17 cellular contexts compared by ENCODE assay signal in genomic region chr4:26239796-26240195, GRCh38.
A peak's percentile ranks its signal among the peaks of the same experiment; 100 is the strongest.
DNase-seq lines count a peak whose midpoint lies in the region; ATAC-seq, FAIRE-seq and TF ChIP-seq lines count a peak whose summit lies in the region.
"Had no signal": no experiment of that assay in that cellular context is flagged by ENCODE, and none has a peak within 500 bp of the region (broad histone marks: within the 10 kb centered on the region; RNA-seq: fewer than 3 reads in every experiment).

No MANE protein-coding gene starts in this region.

- TF ChIP-seq POLR2A in Peyer's patch (IDR thresholded peaks at IDR 0.05) (no peak), esophagus muscularis mucosa (IDR thresholded peaks at IDR 0.05; ENCODE audit: low read depth) (no peak), suprapubic skin (IDR thresholded peaks at IDR 0.05) (no peak)

- peaks cover 0 to 22% (median 0%) of the 10 kb centered on the region in 4 donors for H3K4me1 ChIP-seq in Peyer's patch
- peaks cover 9 to 28% (median 26%) of the 10 kb centered on the region in 4 donors for H3K4me1 ChIP-seq in esophagus muscularis mucosa
- peaks cover 22% of the 10 kb centered on the region for H3K4me1 ChIP-seq in suprapubic skin
- no peaks in the 10 kb centered on the region for H3K4me1 ChIP-seq in pancreas

- H3K9me3 ChIP-seq in Peyer's patch (no peaks in the 10 kb centered on the region), esophagus muscularis mucosa (no peaks in the 10 kb centered on the region), suprapubic skin (no peaks in the 10 kb centered on the region), pancreas (no peaks in the 10 kb centered on the region)

- peaks cover 33% of the 10 kb centered on the region for H3K4me1 Mint-ChIP-seq in nephron progenitor cell
- H3K4me1 Mint-ChIP-seq: B cell; stimulated activated naive CD8-positive, alpha-beta T cell treated with anti-CD3 and anti-CD28 coated beads, Interleukin-15, amount 100 ng/mL, for 72 hours; T-cell had no signal

- no peak for ATAC-seq in pancreas
- ATAC-seq: activated CD8-positive, alpha-beta T cell treated with anti-CD3 and anti-CD28 coated beads, Interleukin-2, amount 10 ng/mL, durations not matched to agents 7 days and 5 days; stimulated activated naive CD8-positive, alpha-beta T cell treated with anti-CD3 and anti-CD28 coated beads, Interleukin-15, amount 100 ng/mL, for 72 hours; T-cell had no signal

- H3K27ac Mint-ChIP-seq in nephron progenitor cell: peak overlapping the region; percentile 91
- H3K27ac Mint-ChIP-seq: activated CD8-positive, alpha-beta T cell treated with anti-CD3 and anti-CD28 coated beads, Interleukin-2, amount 10 ng/mL, durations not matched to agents 7 days and 5 days; activated T-helper 1 cell treated with anti-CD3 and anti-CD28 coated beads, Interleukin-12 subunit alpha, Interleukin-12 subunit beta, Interleukin-2, Interleukin-4 antibody, amounts not matched to agents 30 ng/mL and 10 ng/mL and 1 ng/mL, durations not matched to agents 14 hours and 24 hours and 36 hours; B cell; stimulated activated naive CD8-positive, alpha-beta T cell treated with anti-CD3 and anti-CD28 coated beads, Interleukin-15, amount 100 ng/mL, for 72 hours; T-cell had no signal

- H3K36me3 ChIP-seq in Peyer's patch: no peaks in the 10 kb centered on the region
- H3K36me3 ChIP-seq in esophagus muscularis mucosa: no peaks in the 10 kb centered on the region
- H3K36me3 ChIP-seq in suprapubic skin: no peaks in the 10 kb centered on the region
- no peaks in the 10 kb centered on the region for H3K36me3 ChIP-seq in pancreas
- H3K36me3 ChIP-seq: cardiac muscle cell had no signal

- TF ChIP-seq CTCF in Peyer's patch (IDR thresholded peaks at IDR 0.05) (no peak), esophagus muscularis mucosa (IDR thresholded peaks at IDR 0.05) (no peak), nephron progenitor cell (IDR thresholded peaks at IDR 0.05) (no peak), suprapubic skin (IDR thresholded peaks at IDR 0.05) (no peak), pancreas (IDR thresholded peaks at IDR 0.05) (no peak)

- no peaks in the 10 kb centered on the region for H3K27me3 Mint-ChIP-seq in nephron progenitor cell (ENCODE audit: low read depth, poor library complexity)

- H3K36me3 Mint-ChIP-seq in nephron progenitor cell (ENCODE audit: low read depth): no peaks in the 10 kb centered on the region
- H3K36me3 Mint-ChIP-seq: T-cell, WTC11 had no signal

- no peaks in the 10 kb centered on the region for H3K9me3 Mint-ChIP-seq in nephron progenitor cell
- H3K9me3 Mint-ChIP-seq: stimulated activated naive CD8-positive, alpha-beta T cell treated with anti-CD3 and anti-CD28 coated beads, Interleukin-15, amount 100 ng/mL, for 72 hours; T-cell had no signal

- no peak for FAIRE-seq in pancreas (lab: Jason Lieb, UNC)
- FAIRE-seq: H1 had no signal

- no peak for TF ChIP-seq EP300 in esophagus muscularis mucosa (IDR thresholded peaks at IDR 0.05)
- no peak for TF ChIP-seq EP300 in suprapubic skin (IDR thresholded peaks at IDR 0.05)

- WGBS in esophagus muscularis mucosa: 71% methylated on average over 5 of the region's 5 CpGs
- 59% methylated on average over 5 of the region's 5 CpGs for WGBS in suprapubic skin
- 93 to 94% methylated on average over 5 of the region's 5 CpGs for WGBS in pancreas, 2 donors

- DNase-seq in Peyer's patch (no peak), esophagus muscularis mucosa (ENCODE audit: extremely low spot score) (peak; percentile 0), nephron progenitor cell (no peak), suprapubic skin (ENCODE audit: low spot score in 2 of 2) (no peak), NAMALWA (ENCODE audit: low spot score) (no peak), pancreas (no peak), activated gamma-delta T cell treated with Interleukin-2 at 50 U/mL for 16 hours (no peak), NCI-H2196 treated with DMSO at 0.1 percent for 48 hours (lab: John Stamatoyannopoulos, UW; ENCODE audit: unreplicated experiment) (no peak)
- DNase-seq: activated CD8-positive, alpha-beta T cell treated with anti-CD3 and anti-CD28 coated beads, Interleukin-2, amount 10 ng/mL, durations not matched to agents 7 days and 5 days; NCI-H446 treated with DMSO at 0.1 percent for 48 hours; stimulated activated naive CD8-positive, alpha-beta T cell treated with anti-CD3 and anti-CD28 coated beads, Interleukin-15, amount 100 ng/mL, for 72 hours; T-cell had no signal

- H3K4me3 Mint-ChIP-seq in nephron progenitor cell: no peak overlapping the region
- H3K4me3 Mint-ChIP-seq: activated CD8-positive, alpha-beta T cell treated with anti-CD3 and anti-CD28 coated beads, Interleukin-2, amount 10 ng/mL, durations not matched to agents 7 days and 5 days; activated T-helper 1 cell treated with anti-CD3 and anti-CD28 coated beads, Interleukin-12 subunit alpha, Interleukin-12 subunit beta, Interleukin-2, Interleukin-4 antibody, amounts not matched to agents 30 ng/mL and 10 ng/mL and 1 ng/mL, durations not matched to agents 14 hours and 24 hours and 36 hours; B cell; stimulated activated naive CD8-positive, alpha-beta T cell treated with anti-CD3 and anti-CD28 coated beads, Interleukin-15, amount 100 ng/mL, for 72 hours; T-cell; WTC11 had no signal

- H3K4me3 ChIP-seq in Peyer's patch: no peak overlapping the region
- no peak overlapping the region for H3K4me3 ChIP-seq in esophagus muscularis mucosa
- H3K4me3 ChIP-seq in suprapubic skin: no peak overlapping the region
- no peak overlapping the region for H3K4me3 ChIP-seq in pancreas
- H3K4me3 ChIP-seq: cardiac muscle cell had no signal

- intact Hi-C loops in esophagus muscularis mucosa (cut with DNase I) (no loop called here), pancreas (cut with DNase I) (no loop called here)

- H3K27ac ChIP-seq in Peyer's patch: peak overlapping the region in 3 of 4 donors; percentile 69 to 93 (median 91)
- peak overlapping the region in 2 of 4 donors; percentile 46 to 63 for H3K27ac ChIP-seq in esophagus muscularis mucosa (replicated peaks in 1 of 4)
- H3K27ac ChIP-seq in suprapubic skin: peak overlapping the region; percentile 53
- H3K27ac ChIP-seq in pancreas: no peak overlapping the region
- H3K27ac ChIP-seq: cardiac muscle cell had no signal

- H3K27me3 ChIP-seq in Peyer's patch: no peaks in the 10 kb centered on the region
- no peaks in the 10 kb centered on the region for H3K27me3 ChIP-seq in esophagus muscularis mucosa
- H3K27me3 ChIP-seq in suprapubic skin: no peaks in the 10 kb centered on the region
- H3K27me3 ChIP-seq in pancreas: no peaks in the 10 kb centered on the region
- H3K27me3 ChIP-seq: cardiac muscle cell had no signal

Comparison
In these comparisons a context has a peak if more than half of its experiments do, and no peak if none do; other contexts are left out.
1. H3K27ac ChIP-seq: peak in Peyer's patch (3 of 4) and suprapubic skin (single experiment); none in pancreas (0 of 4).